Comparison of ENCODE assay signal across 20 cellular contexts in the genomic region with DNA sequence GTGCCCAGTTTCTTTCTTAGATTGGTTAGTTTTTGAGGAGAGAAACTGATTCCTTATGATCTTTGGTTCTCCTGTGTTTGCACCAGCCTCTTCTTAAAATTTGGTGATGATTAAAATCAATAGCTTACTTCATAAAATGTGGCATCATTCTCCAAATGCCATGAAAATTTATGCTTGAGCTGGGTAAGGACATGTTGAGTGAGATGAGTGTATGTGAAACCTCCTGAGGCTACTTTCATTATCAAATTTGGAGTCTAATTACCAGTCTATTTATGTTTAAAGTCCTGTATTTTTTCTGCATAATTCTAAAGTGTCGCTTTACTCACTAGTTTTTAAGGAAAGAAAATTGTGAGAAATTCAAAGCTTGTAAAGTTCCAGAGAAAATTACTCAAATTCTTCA.
DNase-seq lines count a peak whose midpoint lies in the region; ATAC-seq and TF ChIP-seq lines count a peak whose summit lies in the region.
"Had no signal": no experiment of that assay in that cellular context is flagged by ENCODE, and none has a peak within 500 bp of the region (broad histone marks: within the 10 kb centered on the region; RNA-seq: fewer than 3 reads in every experiment).

No MANE protein-coding gene starts in this region.

- peaks cover 9% of the 10 kb centered on the region for H3K4me1 ChIP-seq in foreskin keratinocyte
- H3K4me1 ChIP-seq in heart left ventricle = no peaks in the 10 kb centered on the region
- H3K4me1 ChIP-seq: SJCRH30 had no signal

- WGBS in heart left ventricle, 4 donors = 0 to 93% (median 83%) methylated on average over 1 of the region's 1 CpG

- no peak overlapping the region for H3K9ac ChIP-seq in SK-N-MC (ENCODE audit: insufficient read length)

- no peak for TF ChIP-seq POLR2A in heart left ventricle (IDR thresholded peaks at IDR 0.05)

- H3K27ac ChIP-seq in SK-N-MC (peak overlapping the region; percentile 43; the same call in 1 of the 2 replicates), foreskin keratinocyte (no peak overlapping the region), heart left ventricle (no peak overlapping the region)
- H3K27ac ChIP-seq: HL-60, SJCRH30 had no signal

- intact Hi-C loops in heart left ventricle (cut with DNase I) = no loop called here

- DNase-seq in SK-N-MC (ENCODE audit: low read depth, low spot score) = no peak
- peak in 1 of 2 donors; percentile 41 for DNase-seq in foreskin keratinocyte
- DNase-seq in heart left ventricle = no peak
- no peak for DNase-seq in SW480 (ENCODE audit: low spot score)
- DNase-seq in NCI-H82 treated with DMSO at 0.1 percent for 48 hours (lab: John Stamatoyannopoulos, UW; ENCODE audit: unreplicated experiment) = no peak
- no peak for DNase-seq in NOMO-1 treated with DMSO at 0.1 percent for 48 hours (lab: John Stamatoyannopoulos, UW; ENCODE audit: unreplicated experiment)
- DNase-seq: CD4-positive, CD25-positive, alpha-beta regulatory T cell; DND-41; NCI-H1092 treated with DMSO at 0.1 percent for 48 hours; NCI-H2081 treated with DMSO at 0.1 percent for 48 hours; NCI-H2171 treated with DMSO at 0.1 percent for 48 hours; NCI-H446; NCI-H748 treated with DMSO at 0.1 percent for 48 hours; OCI-M1; SJCRH30 had no signal

- H3K9me3 ChIP-seq in SK-N-MC (ENCODE audit: low read depth, low read length) (peaks cover 7% of the 10 kb centered on the region; the same call in 1 of the 2 replicates), heart left ventricle (peaks cover 0 to 26% (median 19%) of the 10 kb centered on the region in 12 donors)
- H3K9me3 ChIP-seq: SJCRH30 had no signal

- H3K4me3 ChIP-seq in SK-N-MC = peak overlapping the region; percentile 5; the same call in 1 of the 2 replicates
- H3K4me3 ChIP-seq in heart left ventricle = no peak overlapping the region
- H3K4me3 ChIP-seq: K562, SJCRH30 had no signal

- H3K27me3 ChIP-seq in foreskin keratinocyte = no peaks in the 10 kb centered on the region
- no peaks in the 10 kb centered on the region for H3K27me3 ChIP-seq in heart left ventricle
- H3K27me3 ChIP-seq: SJCRH30 had no signal

- TF ChIP-seq CTCF in foreskin keratinocyte (conservative IDR thresholded peaks at IDR 0.05) = no peak
- no peak for TF ChIP-seq CTCF in heart left ventricle (IDR thresholded peaks at IDR 0.05)

- ATAC-seq in GM18502 (IDR thresholded peaks at IDR 0.05; ENCODE audit: poor library complexity, unreplicated experiment) (peak; percentile 46), HG02610 (IDR thresholded peaks at IDR 0.05; ENCODE audit: unreplicated experiment) (peak; percentile 45), foreskin keratinocyte (peak; percentile 45), heart left ventricle (no peak)
- ATAC-seq: HepG2, K562 had no signal

- H3K36me3 ChIP-seq in SK-N-MC (ENCODE audit: insufficient read depth, low read length) (no peaks in the 10 kb centered on the region), heart left ventricle (no peaks in the 10 kb centered on the region)
- H3K36me3 ChIP-seq: SJCRH30 had no signal

Comparison
In these comparisons a context has a peak if more than half of its experiments do, and no peak if none do; other contexts are left out.
1. ATAC-seq: peak in GM18502 (single experiment), HG02610 (single experiment) and foreskin keratinocyte (single experiment); none in heart left ventricle (0 of 4).